1 cellular context compared by ENCODE assay signal in the genomic region with DNA sequence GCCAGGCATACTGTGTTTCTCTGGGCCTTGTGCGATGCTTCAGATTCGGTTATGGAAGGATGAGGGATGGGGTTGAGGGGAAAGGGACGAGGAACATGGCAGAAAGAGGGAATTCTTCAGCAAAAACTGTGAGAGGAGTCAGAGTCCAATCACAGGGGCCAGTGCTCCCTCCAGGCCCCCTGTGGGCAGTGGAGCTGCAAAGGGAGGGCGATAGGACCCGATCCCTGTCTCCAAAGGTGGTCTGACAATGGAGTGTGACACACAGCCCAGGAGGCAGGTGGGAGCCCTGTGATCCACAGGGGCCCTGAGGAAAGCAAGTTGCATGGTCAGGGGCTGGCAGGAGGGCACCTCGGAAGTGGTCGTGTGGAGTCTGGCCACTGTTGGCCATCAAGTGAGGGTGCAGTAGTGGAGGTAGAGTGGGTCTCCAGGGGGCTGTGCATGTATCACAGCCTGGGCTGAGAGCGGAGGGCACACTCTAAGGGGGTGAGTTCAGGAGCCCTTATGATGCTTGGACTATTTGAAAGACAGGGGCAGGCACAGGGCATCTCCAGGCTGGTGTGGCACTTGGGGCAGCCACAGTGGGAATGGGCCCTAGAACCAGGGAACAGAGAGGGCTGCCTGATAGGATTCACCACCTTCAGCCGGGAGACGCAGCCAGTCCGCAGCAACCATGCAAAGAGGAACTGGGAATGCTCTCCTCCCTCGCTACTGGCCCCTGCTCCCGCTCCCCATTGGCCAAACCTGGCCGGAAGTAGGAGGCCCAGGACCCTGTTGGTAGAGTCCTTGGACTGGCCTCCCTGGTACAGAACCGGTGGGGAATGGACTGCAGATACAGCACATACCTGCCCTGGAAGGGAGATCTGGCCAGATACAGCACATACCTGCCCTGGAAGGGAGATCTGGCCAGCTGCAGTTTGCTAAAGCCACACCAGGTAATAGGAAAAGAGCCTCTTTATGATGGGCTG.
TF ChIP-seq lines count a peak whose summit lies in the region.

No MANE protein-coding gene starts in this region.

TF ChIP-seq in WTC11, 78 proteins besides CTCF, POLR2A, EP300 and RAD21 (continued from another document):
- TF ChIP-seq ZNF423 (CRISPR knock-in tag; IDR thresholded peaks at IDR 0.05) (no peak), EMX1 (CRISPR knock-in tag; IDR thresholded peaks at IDR 0.05) (no peak), TP53 (CRISPR knock-in tag; IDR thresholded peaks at IDR 0.05) (no peak)
- TF ChIP-seq, protein P1, sequence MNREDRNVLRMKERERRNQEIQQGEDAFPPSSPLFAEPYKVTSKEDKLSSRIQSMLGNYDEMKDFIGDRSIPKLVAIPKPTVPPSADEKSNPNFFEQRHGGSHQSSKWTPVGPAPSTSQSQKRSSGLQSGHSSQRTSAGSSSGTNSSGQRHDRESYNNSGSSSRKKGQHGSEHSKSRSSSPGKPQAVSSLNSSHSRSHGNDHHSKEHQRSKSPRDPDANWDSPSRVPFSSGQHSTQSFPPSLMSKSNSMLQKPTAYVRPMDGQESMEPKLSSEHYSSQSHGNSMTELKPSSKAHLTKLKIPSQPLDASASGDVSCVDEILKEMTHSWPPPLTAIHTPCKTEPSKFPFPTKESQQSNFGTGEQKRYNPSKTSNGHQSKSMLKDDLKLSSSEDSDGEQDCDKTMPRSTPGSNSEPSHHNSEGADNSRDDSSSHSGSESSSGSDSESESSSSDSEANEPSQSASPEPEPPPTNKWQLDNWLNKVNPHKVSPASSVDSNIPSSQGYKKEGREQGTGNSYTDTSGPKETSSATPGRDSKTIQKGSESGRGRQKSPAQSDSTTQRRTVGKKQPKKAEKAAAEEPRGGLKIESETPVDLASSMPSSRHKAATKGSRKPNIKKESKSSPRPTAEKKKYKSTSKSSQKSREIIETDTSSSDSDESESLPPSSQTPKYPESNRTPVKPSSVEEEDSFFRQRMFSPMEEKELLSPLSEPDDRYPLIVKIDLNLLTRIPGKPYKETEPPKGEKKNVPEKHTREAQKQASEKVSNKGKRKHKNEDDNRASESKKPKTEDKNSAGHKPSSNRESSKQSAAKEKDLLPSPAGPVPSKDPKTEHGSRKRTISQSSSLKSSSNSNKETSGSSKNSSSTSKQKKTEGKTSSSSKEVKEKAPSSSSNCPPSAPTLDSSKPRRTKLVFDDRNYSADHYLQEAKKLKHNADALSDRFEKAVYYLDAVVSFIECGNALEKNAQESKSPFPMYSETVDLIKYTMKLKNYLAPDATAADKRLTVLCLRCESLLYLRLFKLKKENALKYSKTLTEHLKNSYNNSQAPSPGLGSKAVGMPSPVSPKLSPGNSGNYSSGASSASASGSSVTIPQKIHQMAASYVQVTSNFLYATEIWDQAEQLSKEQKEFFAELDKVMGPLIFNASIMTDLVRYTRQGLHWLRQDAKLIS (CRISPR knock-in tag; IDR thresholded peaks at IDR 0.05; ENCODE audit: borderline replicate concordance) = no peak
- TF ChIP-seq, protein P2, sequence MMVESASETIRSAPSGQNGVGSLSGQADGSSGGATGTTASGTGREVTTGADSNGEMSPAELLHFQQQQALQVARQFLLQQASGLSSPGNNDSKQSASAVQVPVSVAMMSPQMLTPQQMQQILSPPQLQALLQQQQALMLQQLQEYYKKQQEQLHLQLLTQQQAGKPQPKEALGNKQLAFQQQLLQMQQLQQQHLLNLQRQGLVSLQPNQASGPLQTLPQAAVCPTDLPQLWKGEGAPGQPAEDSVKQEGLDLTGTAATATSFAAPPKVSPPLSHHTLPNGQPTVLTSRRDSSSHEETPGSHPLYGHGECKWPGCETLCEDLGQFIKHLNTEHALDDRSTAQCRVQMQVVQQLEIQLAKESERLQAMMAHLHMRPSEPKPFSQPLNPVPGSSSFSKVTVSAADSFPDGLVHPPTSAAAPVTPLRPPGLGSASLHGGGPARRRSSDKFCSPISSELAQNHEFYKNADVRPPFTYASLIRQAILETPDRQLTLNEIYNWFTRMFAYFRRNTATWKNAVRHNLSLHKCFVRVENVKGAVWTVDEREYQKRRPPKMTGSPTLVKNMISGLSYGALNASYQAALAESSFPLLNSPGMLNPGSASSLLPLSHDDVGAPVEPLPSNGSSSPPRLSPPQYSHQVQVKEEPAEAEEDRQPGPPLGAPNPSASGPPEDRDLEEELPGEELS (CRISPR knock-in tag; IDR thresholded peaks at IDR 0.05) = no peak
